In genomic region chr9:35659340-35659739, GRCh38 we compare ENCODE assay signal across 7 cellular contexts. TPM values are rescaled to one million over a fixed set of nuclear protein-coding genes. Genes with fewer than 3 reads are reported as not detected.
A peak's percentile ranks its signal among the peaks of the same experiment; 100 is the strongest.
DNase-seq lines count a peak whose midpoint lies in the region; ATAC-seq and TF ChIP-seq lines count a peak whose summit lies in the region.
"Had no signal": no experiment of that assay in that cellular context is flagged by ENCODE, and none has a peak within 500 bp of the region (broad histone marks: within the 10 kb centered on the region; RNA-seq: fewer than 3 reads in every experiment).

No MANE protein-coding gene starts in this region.

- peaks cover 4% of the 10 kb centered on the region for H3K27me3 Mint-ChIP-seq in activated naive CD8-positive, alpha-beta T cell treated with anti-CD3 and anti-CD28 coated beads for 36 hours

- peaks cover 71% of the 10 kb centered on the region for H3K4me1 Mint-ChIP-seq in activated naive CD8-positive, alpha-beta T cell treated with anti-CD3 and anti-CD28 coated beads for 36 hours

- no peak for DNase-seq in GM12864 (ENCODE audit: low read depth)
- DNase-seq in activated naive CD8-positive, alpha-beta T cell treated with anti-CD3 and anti-CD28 coated beads for 36 hours: no peak
- no peak for DNase-seq in NCI-H2107 (lab: John Stamatoyannopoulos, UW)
- no peak for DNase-seq in SK-N-DZ (ENCODE audit: low spot score)

- no peak for ATAC-seq in HG02970 (IDR thresholded peaks at IDR 0.05; ENCODE audit: low FRiP score, unreplicated experiment)

- peak overlapping the region; percentile 83 for H3K4me3 ChIP-seq in GM12864 (ENCODE audit: low read depth, low read length)
- H3K4me3 ChIP-seq in muscle layer of duodenum (ENCODE audit: low read depth in 1 of 2, low read length in 2 of 2): peak overlapping the region; percentile 79 to 88

- peak overlapping the region; percentile 98 for H3K27ac Mint-ChIP-seq in activated naive CD8-positive, alpha-beta T cell treated with anti-CD3 and anti-CD28 coated beads for 36 hours

- peak overlapping the region; percentile 99 for H3K27ac ChIP-seq in muscle layer of duodenum (ENCODE audit: low read length)

- H3K36me3 Mint-ChIP-seq in activated naive CD8-positive, alpha-beta T cell treated with anti-CD3 and anti-CD28 coated beads for 36 hours: peaks cover 38% of the 10 kb centered on the region

- H3K27me3 ChIP-seq in muscle layer of duodenum (ENCODE audit: low read depth, low read length): no peaks in the 10 kb centered on the region

- peak overlapping the region; percentile 86 for H3K4me3 Mint-ChIP-seq in activated naive CD8-positive, alpha-beta T cell treated with anti-CD3 and anti-CD28 coated beads for 36 hours

- H3K9me3 Mint-ChIP-seq in activated naive CD8-positive, alpha-beta T cell treated with anti-CD3 and anti-CD28 coated beads for 36 hours: peaks cover 3% of the 10 kb centered on the region

- peaks cover 8 to 14% of the 10 kb centered on the region in 2 donors for H3K36me3 ChIP-seq in muscle layer of duodenum (ENCODE audit: control insufficient read depth in 1 of 2, insufficient read depth in 2 of 2, low read length in 2 of 2)

- TF ChIP-seq CTCF in GM12864 (IDR thresholded peaks at IDR 0.05; ENCODE audit: low read depth, low read length, missing control alignments): no peak

- no peaks in the 10 kb centered on the region for H3K9me3 ChIP-seq in muscle layer of duodenum (ENCODE audit: control insufficient read depth in 1 of 2, low read length in 2 of 2)

- peaks cover 2 to 24% of the 10 kb centered on the region in 2 donors for H3K4me1 ChIP-seq in muscle layer of duodenum (ENCODE audit: control insufficient read depth in 1 of 2, insufficient read depth in 2 of 2, low read length in 2 of 2)

RNA-seq across cellular contexts. Expression of gene CCDC107, which starts 1.2 kb away (rescaled TPM):
- 1 to 10 TPM; 8.2 to 9.4 TPM for total RNA-seq in activated naive CD8-positive, alpha-beta T cell treated with anti-CD3 and anti-CD28 coated beads for 36 hours
- 6.5 and 7.8 TPM in 2 replicates for polyA plus RNA-seq in SK-N-DZ (2014; cell fraction: cytosol; rRNA removed)
- 7.7 and 8.2 TPM in 2 replicates for polyA plus RNA-seq in SK-N-DZ (2014; cell fraction: nucleus; rRNA removed)

RNA-seq across cellular contexts. Expression of gene RMRP, which starts 1.5 kb away (rescaled TPM):
- total RNA-seq in activated naive CD8-positive, alpha-beta T cell treated with anti-CD3 and anti-CD28 coated beads for 36 hours: over 10,000 TPM in 1 of 2 experiments, 1,000 to 10,000 TPM in 1; 8,498 to 10,099 TPM
- polyA plus RNA-seq in SK-N-DZ (2014; cell fraction: cytosol; rRNA removed): not detected in 2 replicates
- polyA plus RNA-seq in SK-N-DZ (2014; cell fraction: nucleus; rRNA removed): not detected in 2 replicates

RNA-seq across cellular contexts. Expression of gene ARHGEF39, which starts 5.7 kb away (rescaled TPM):
- total RNA-seq in activated naive CD8-positive, alpha-beta T cell treated with anti-CD3 and anti-CD28 coated beads for 36 hours: 10 to 100 TPM; 17.2 to 18.7 TPM
- 10.9 and 15.1 TPM in 2 replicates for polyA plus RNA-seq in SK-N-DZ (2014; cell fraction: cytosol; rRNA removed)
- polyA plus RNA-seq in SK-N-DZ (2014; cell fraction: nucleus; rRNA removed): 30.1 and 40.3 TPM in 2 replicates

RNA-seq across cellular contexts. Expression of gene SIT1, which starts 8.6 kb away (rescaled TPM):
- 10 to 100 TPM; 67.7 to 69.4 TPM for total RNA-seq in activated naive CD8-positive, alpha-beta T cell treated with anti-CD3 and anti-CD28 coated beads for 36 hours
- polyA plus RNA-seq in SK-N-DZ (2014; cell fraction: cytosol; rRNA removed): 2.9 and 4.0 TPM in 2 replicates
- polyA plus RNA-seq in SK-N-DZ (2014; cell fraction: nucleus; rRNA removed): 0.88 and 4.5 TPM in 2 replicates
- total RNA-seq: NCI-H460 had no signal

RNA-seq across cellular contexts. Expression of gene CA9, which starts 14.4 kb away (rescaled TPM):
- 1 to 10 TPM; 1.5 to 2.7 TPM for total RNA-seq in activated naive CD8-positive, alpha-beta T cell treated with anti-CD3 and anti-CD28 coated beads for 36 hours
- polyA plus RNA-seq in SK-N-DZ (2014; cell fraction: cytosol; rRNA removed): 2.2 TPM in 1 of 2 replicates, not detected in the other
- polyA plus RNA-seq in SK-N-DZ (2014; cell fraction: nucleus; rRNA removed): 2.3 TPM in 1 of 2 replicates, not detected in the other
